23 cellular contexts compared by ENCODE assay signal in genomic region chr12:126974779-126975178, GRCh38.
A peak's percentile ranks its signal among the peaks of the same experiment; 100 is the strongest.
DNase-seq lines count a peak whose midpoint lies in the region; ATAC-seq, FAIRE-seq and TF ChIP-seq lines count a peak whose summit lies in the region.
"Had no signal": no experiment of that assay in that cellular context is flagged by ENCODE, and none has a peak within 500 bp of the region (broad histone marks: within the 10 kb centered on the region; RNA-seq: fewer than 3 reads in every experiment).

No MANE protein-coding gene starts in this region.

- no peaks in the 10 kb centered on the region for H3K27me3 ChIP-seq in GM06990 (replicated peaks; ENCODE audit: control insufficient read depth, insufficient read depth, low read length)
- no peaks in the 10 kb centered on the region for H3K27me3 ChIP-seq in K562 (ENCODE audit: control insufficient read depth in 2 of 2, insufficient read depth in 2 of 2, low read length in 2 of 2)
- H3K27me3 ChIP-seq: thyroid gland had no signal

- TF ChIP-seq EP300 in K562 (IDR thresholded peaks at IDR 0.05; ENCODE audit: low read length) = no peak

- no TSS peak for BruUV-seq in K562 (replicated peaks; lab: Mats Ljungman, UMichigan)

- H3K9me1 ChIP-seq in K562 (ENCODE audit: control insufficient read depth, insufficient read depth, low read length) = no peaks in the 10 kb centered on the region

- H3K4me2 ChIP-seq in K562 (ENCODE audit: insufficient read depth, low read length) = no peak overlapping the region

- DNase-seq in GM06990 (ENCODE audit: extremely low read depth, insufficient read length) (no peak), LHCN-M2 (ENCODE audit: low read depth) (peak; percentile 12), K562 (ENCODE audit: extremely low read depth in 1 of 4, low spot score in 3 of 4) (peak in 3 of 4 experiments; percentile 13 to 71 (median 48)), myocyte (ENCODE audit: low read depth) (peak; percentile 23), KG1 (lab: John Stamatoyannopoulos, UW) (no peak), T-helper 2 cell (no peak)
- DNase-seq: activated CD4-positive, CD25-positive, alpha-beta regulatory T cell treated with anti-CD3 and anti-CD28 coated beads, Interleukin-2, amount 50 U/mL, for 72 hours; activated CD8-positive, alpha-beta T cell treated with anti-CD3 and anti-CD28 coated beads, Interleukin-2, amount 10 ng/mL, durations not matched to agents 7 days and 5 days; activated naive CD4-positive, alpha-beta T cell treated with anti-CD3 and anti-CD28 coated beads for 36 hours; activated T-cell treated with anti-CD3 and anti-CD28 coated beads, Interleukin-2, amount 50 U/mL, for 1 hour; HFFc6; hippocampal formation; IMR-90; NCI-H1930; NCI-H226; NK-92 treated with Interleukin-12 subunit alpha and Interleukin-12 subunit beta, amount 100 ng/mL, for 24 hours; stimulated activated CD4-positive, alpha-beta T cell treated with anti-CD3 and anti-CD28 coated beads, Interleukin-2, amount 100 ng/mL, for 24 hours; stimulated activated naive CD4-positive, alpha-beta T cell; T1000; thyroid gland had no signal

- H4K20me1 ChIP-seq in K562 (replicated peaks; ENCODE audit: control insufficient read depth, insufficient read depth, low read length) = no peaks in the 10 kb centered on the region

- H2AFZ ChIP-seq in K562 (ENCODE audit: low read depth, low read length) = peak overlapping the region; percentile 34; the same call in 1 of the 2 replicates

- no peak overlapping the region for H3K4me3 ChIP-seq in GM06990 (replicated peaks; ENCODE audit: low read depth, low read length)
- no peak overlapping the region for H3K4me3 ChIP-seq in K562
- H3K4me3 ChIP-seq: cardiac muscle cell, thyroid gland had no signal

- peak; percentile 11 for TF ChIP-seq CTCF in GM06990 (IDR thresholded peaks at IDR 0.05; ENCODE audit: insufficient read depth, low read length, poor library complexity, severe bottlenecking)
- peak; percentile 71 to 98 (median 96) for TF ChIP-seq CTCF in K562 (IDR thresholded peaks at IDR 0.05 in 2 of 3, conservative IDR thresholded peaks at IDR 0.05 in 1 of 3; ENCODE audit: insufficient read depth in 2 of 3, low read depth in 1 of 3, low read length in 3 of 3)

- in situ Hi-C loops in K562 (cut with MboI) = no loop called here

- no peak for TF ChIP-seq POLR2A in K562 (conservative IDR thresholded peaks at IDR 0.05)

- WGBS in K562 (ENCODE audit: insufficient coverage, low coverage, missing lambda C conversion rate) = 8% methylated on average over 2 of the region's 3 CpGs

- H3K9ac ChIP-seq in K562 (ENCODE audit: insufficient read depth in 1 of 2, low read depth in 2 of 2, low read length in 2 of 2) = no peak overlapping the region

- peak; percentile 99 for ATAC-seq in K562
- no peak for ATAC-seq in HG02938 (IDR thresholded peaks at IDR 0.05; ENCODE audit: unreplicated experiment)
- ATAC-seq: activated CD8-positive, alpha-beta T cell treated with anti-CD3 and anti-CD28 coated beads, Interleukin-2, amount 10 ng/mL, durations not matched to agents 7 days and 5 days had no signal

- intact Hi-C loops in K562 (cut with micrococcal nuclease) = loop anchor here (1.0 to 5.0 kb wide), 3 partner anchors 47 to 190 kb away; no protein-coding TSS in a partner anchor

- no peaks in the 10 kb centered on the region for H3K9me3 ChIP-seq in K562 (replicated peaks; ENCODE audit: control insufficient read depth, insufficient read depth, low read depth, low read length)
- H3K9me3 ChIP-seq: thyroid gland had no signal

- peak; percentile 55 to 77 for TF ChIP-seq RAD21 in K562 (CRISPR knock-in tag; conservative IDR thresholded peaks at IDR 0.05 in 1 of 2, IDR thresholded peaks at IDR 0.05 in 1 of 2)

- FAIRE-seq in K562 (lab: Jason Lieb, UNC) = peak; percentile 70
- FAIRE-seq: RCC 7860 had no signal

- no peaks in the 10 kb centered on the region; a peak in 1 of 5 replicates for H3K4me1 ChIP-seq in K562 (replicated peaks in 1 of 2; ENCODE audit: control insufficient read depth in 2 of 2, insufficient read depth in 2 of 2, low read length in 2 of 2)
- H3K4me1 ChIP-seq: thyroid gland had no signal

- CTCF ChIA-PET in K562 (lab: Yijun Ruan, JAX; ENCODE audit: low intra/inter-chr PET ratio) = no interaction called here

- H3K36me3 ChIP-seq in GM06990 (ENCODE audit: control insufficient read depth, insufficient read depth, low read length) = no peaks in the 10 kb centered on the region
- no peaks in the 10 kb centered on the region for H3K36me3 ChIP-seq in K562 (ENCODE audit: control insufficient read depth, insufficient read depth, low read length)
- H3K36me3 ChIP-seq: cardiac muscle cell, thyroid gland had no signal

- H3K27ac ChIP-seq in K562 (ENCODE audit: extremely low read depth, low read depth, low read length) = no peak overlapping the region
- H3K27ac ChIP-seq: cardiac muscle cell, thyroid gland had no signal

- POLR2A ChIA-PET in K562 (lab: Yijun Ruan, JAX) = interaction anchor here (0.5 to 1.5 kb wide), 2 partner anchors 11 to 89 kb away, joined by 3 read pairs; no protein-coding TSS in a partner anchor

- no peaks in the 10 kb centered on the region for H3K79me2 ChIP-seq in K562 (ENCODE audit: control insufficient read depth, insufficient read depth, low read length)

TF ChIP-seq in K562, 482 proteins besides CTCF, POLR2A, EP300 and RAD21 (continues in another document):
- TF ChIP-seq DEAF1 (CRISPR knock-in tag; IDR thresholded peaks at IDR 0.05) (0 out of 2 replicates have a peak, but pooled peaks have one; percentile 22), ESRRA (IDR thresholded peaks at IDR 0.05; ENCODE audit: borderline replicate concordance, low read depth) (peak; percentile 55; the same call in 1 of the 2 replicates), SIN3A (IDR thresholded peaks at IDR 0.05; ENCODE audit: borderline replicate concordance in 2 of 2, control insufficient read depth in 1 of 2, low read depth in 2 of 2, low read length in 2 of 2) (no peak), ZNF561 (CRISPR knock-in tag; conservative IDR thresholded peaks at IDR 0.05) (no peak), PPARD (CRISPR knock-in tag; IDR thresholded peaks at IDR 0.05) (no peak), ZBTB43 (CRISPR knock-in tag; IDR thresholded peaks at IDR 0.05) (no peak), MAFF (IDR thresholded peaks at IDR 0.05; ENCODE audit: low read length) (no peak), MTA2 (IDR thresholded peaks at IDR 0.05; ENCODE audit: low read depth) (no peak), ELF4 (CRISPR knock-in tag; IDR thresholded peaks at IDR 0.05) (no peak), PHF8 (IDR thresholded peaks at IDR 0.05; ENCODE audit: borderline replicate concordance, low read length) (no peak), NR4A1 (CRISPR knock-in tag; IDR thresholded peaks at IDR 0.05) (no peak), NR4A1 (tag; IDR thresholded peaks at IDR 0.05) (no peak), RCOR1 (IDR thresholded peaks at IDR 0.05; ENCODE audit: borderline replicate concordance in 1 of 2, low read depth in 2 of 2, low read length in 2 of 2) (0 out of 4 replicates have a peak, but pooled peaks of 1 of the 2 experiments have one; percentile 12), CREM (IDR thresholded peaks at IDR 0.05; ENCODE audit: low read depth) (peak; percentile 31; the same call in 1 of the 2 replicates), ARNT (IDR thresholded peaks at IDR 0.05) (no peak), DMBX1 (CRISPR knock-in tag; IDR thresholded peaks at IDR 0.05; ENCODE audit: borderline replicate concordance) (no peak), IRF9 (tag; IDR thresholded peaks at IDR 0.05) (no peak)
- TF ChIP-seq, protein P1, sequence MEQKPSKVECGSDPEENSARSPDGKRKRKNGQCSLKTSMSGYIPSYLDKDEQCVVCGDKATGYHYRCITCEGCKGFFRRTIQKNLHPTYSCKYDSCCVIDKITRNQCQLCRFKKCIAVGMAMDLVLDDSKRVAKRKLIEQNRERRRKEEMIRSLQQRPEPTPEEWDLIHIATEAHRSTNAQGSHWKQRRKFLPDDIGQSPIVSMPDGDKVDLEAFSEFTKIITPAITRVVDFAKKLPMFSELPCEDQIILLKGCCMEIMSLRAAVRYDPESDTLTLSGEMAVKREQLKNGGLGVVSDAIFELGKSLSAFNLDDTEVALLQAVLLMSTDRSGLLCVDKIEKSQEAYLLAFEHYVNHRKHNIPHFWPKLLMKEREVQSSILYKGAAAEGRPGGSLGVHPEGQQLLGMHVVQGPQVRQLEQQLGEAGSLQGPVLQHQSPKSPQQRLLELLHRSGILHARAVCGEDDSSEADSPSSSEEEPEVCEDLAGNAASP (IDR thresholded peaks at IDR 0.05) = no peak

Comparison
In these comparisons a context has a peak if more than half of its experiments do, and no peak if none do; other contexts are left out.
1. DNase-seq: peak in LHCN-M2 (single experiment), K562 (3 of 4) and myocyte (single experiment); none in GM06990 (single experiment), KG1 (single experiment) and T-helper 2 cell (0 of 5).